In genomic region chr4:128060620-128061565, GRCh38 we compare ENCODE assay signal across 8 cellular contexts. TPM values are rescaled to one million over a fixed set of nuclear protein-coding genes. Genes with fewer than 3 reads are reported as not detected.
DNase-seq lines count a peak whose midpoint lies in the region; TF ChIP-seq lines count a peak whose summit lies in the region.

Gene LARP1B (plus strand): TSS chr4:128061312. CDS start chr4:128074952, 13,640 bp downstream.

- H3K36me3 ChIP-seq in GM06990 (ENCODE audit: control insufficient read depth, insufficient read depth, low read length) (no peaks in the 10 kb centered on the region), SK-N-MC (ENCODE audit: insufficient read depth, low read length) (no peaks in the 10 kb centered on the region), suprapubic skin (no peaks in the 10 kb centered on the region)

- H3K4me3 Mint-ChIP-seq in HFFc6: peak within 1 kb of the TSS; percentile 92
- peak within 1 kb of the TSS; percentile 85 for H3K4me3 Mint-ChIP-seq in activated naive CD4-positive, alpha-beta T cell treated with anti-CD3 and anti-CD28 coated beads, Interleukin-2, amount 10 ng/mL, durations not matched to agents 7 days and 5 days

- peak within 1 kb of the TSS; percentile 96 for H3K9ac ChIP-seq in SK-N-MC (ENCODE audit: insufficient read length)

- under 1% methylated on average over 36 of the region's 118 CpGs for WGBS in suprapubic skin

- H3K27ac ChIP-seq in SK-N-MC (peak within 1 kb of the TSS; percentile 83), suprapubic skin (peak within 1 kb of the TSS; percentile 97)

- peaks cover 13% of the 10 kb centered on the region for H3K4me1 ChIP-seq in suprapubic skin

- H3K4me1 Mint-ChIP-seq in HFFc6 (ENCODE audit: low read depth): peaks cover 19% of the 10 kb centered on the region
- H3K4me1 Mint-ChIP-seq in activated naive CD4-positive, alpha-beta T cell treated with anti-CD3 and anti-CD28 coated beads, Interleukin-2, amount 10 ng/mL, durations not matched to agents 7 days and 5 days: peaks cover 30% of the 10 kb centered on the region

- H3K36me3 Mint-ChIP-seq in HFFc6 (ENCODE audit: low read depth): no peaks in the 10 kb centered on the region
- H3K36me3 Mint-ChIP-seq in activated naive CD4-positive, alpha-beta T cell treated with anti-CD3 and anti-CD28 coated beads, Interleukin-2, amount 10 ng/mL, durations not matched to agents 7 days and 5 days: no peaks in the 10 kb centered on the region

- H3K9me3 Mint-ChIP-seq in HFFc6: no peaks in the 10 kb centered on the region
- H3K9me3 Mint-ChIP-seq in activated naive CD4-positive, alpha-beta T cell treated with anti-CD3 and anti-CD28 coated beads, Interleukin-2, amount 10 ng/mL, durations not matched to agents 7 days and 5 days: no peaks in the 10 kb centered on the region

- no peaks in the 10 kb centered on the region for H3K9me3 ChIP-seq in SK-N-MC (ENCODE audit: low read depth, low read length)
- no peaks in the 10 kb centered on the region for H3K9me3 ChIP-seq in suprapubic skin

- TF ChIP-seq CTCF in GM06990 (IDR thresholded peaks at IDR 0.05; ENCODE audit: insufficient read depth, low read length, poor library complexity, severe bottlenecking) (no peak), HFFc6 (IDR thresholded peaks at IDR 0.05) (no peak; the same call in 1 of the 2 replicates), suprapubic skin (IDR thresholded peaks at IDR 0.05) (no peak)

- H3K27ac Mint-ChIP-seq in HFFc6: peak within 1 kb of the TSS; percentile 91
- H3K27ac Mint-ChIP-seq in activated naive CD4-positive, alpha-beta T cell treated with anti-CD3 and anti-CD28 coated beads, Interleukin-2, amount 10 ng/mL, durations not matched to agents 7 days and 5 days: peak within 1 kb of the TSS; percentile 95

- DNase-seq in GM06990 (ENCODE audit: extremely low read depth, insufficient read length) (peak; percentile 98), HFFc6 (peak; percentile 95), NAMALWA (ENCODE audit: low spot score) (peak; percentile 96), SK-N-MC (ENCODE audit: low read depth, low spot score) (no peak), germinal center (ENCODE audit: low spot score) (peak; percentile 91), occipital lobe (lab: John Stamatoyannopoulos, UW) (peak; percentile 92), suprapubic skin (ENCODE audit: low spot score in 2 of 2) (peak; percentile 95 to 96)
- DNase-seq in activated naive CD4-positive, alpha-beta T cell treated with anti-CD3 and anti-CD28 coated beads, Interleukin-2, amount 10 ng/mL, durations not matched to agents 7 days and 5 days: peak; percentile 95

- CTCF ChIA-PET in activated naive CD4-positive, alpha-beta T cell treated with anti-CD3 and anti-CD28 coated beads, Interleukin-2, amount 10 ng/mL, durations not matched to agents 7 days and 5 days (lab: Charles Lee): interaction anchor here (0.9 kb wide), 1 partner anchor 95 kb away, joined by 3 read pairs; no protein-coding TSS in a partner anchor

- H3K27me3 ChIP-seq in GM06990 (replicated peaks; ENCODE audit: control insufficient read depth, insufficient read depth, low read length) (no peaks in the 10 kb centered on the region), suprapubic skin (no peaks in the 10 kb centered on the region)

- peak in 1 of 2 donors; percentile 82 for TF ChIP-seq POLR2A in suprapubic skin (IDR thresholded peaks at IDR 0.05)

- no peaks in the 10 kb centered on the region for H3K27me3 Mint-ChIP-seq in HFFc6 (ENCODE audit: insufficient read depth)
- peaks cover 4% of the 10 kb centered on the region for H3K27me3 Mint-ChIP-seq in activated naive CD4-positive, alpha-beta T cell treated with anti-CD3 and anti-CD28 coated beads, Interleukin-2, amount 10 ng/mL, durations not matched to agents 7 days and 5 days

- H3K4me3 ChIP-seq in GM06990 (replicated peaks; ENCODE audit: low read depth, low read length): peak within 1 kb of the TSS; percentile 67
- H3K4me3 ChIP-seq in SK-N-MC: peak within 1 kb of the TSS; percentile 92
- H3K4me3 ChIP-seq in suprapubic skin: peak within 1 kb of the TSS; percentile 87

- no peak for TF ChIP-seq EP300 in suprapubic skin (IDR thresholded peaks at IDR 0.05)

RNA-seq across cellular contexts. Expression of gene LARP1B, which starts in this region (rescaled TPM):
- total RNA-seq in HFFc6 (2021; fragmentation: NEBNext Ultra II Directional; extraction: Animal tissue kit (Norgen Biotek cat#: 25700)): 10 to 100 TPM; 11.1 to 12.4 (median 11.6) TPM
- 61.8 TPM for total RNA-seq in occipital lobe
- 10 to 100 TPM; 16.8 to 22.0 (median 20.3) TPM for total RNA-seq in suprapubic skin
